Comparison of ENCODE assay signal across 11 cellular contexts in the genomic region with DNA sequence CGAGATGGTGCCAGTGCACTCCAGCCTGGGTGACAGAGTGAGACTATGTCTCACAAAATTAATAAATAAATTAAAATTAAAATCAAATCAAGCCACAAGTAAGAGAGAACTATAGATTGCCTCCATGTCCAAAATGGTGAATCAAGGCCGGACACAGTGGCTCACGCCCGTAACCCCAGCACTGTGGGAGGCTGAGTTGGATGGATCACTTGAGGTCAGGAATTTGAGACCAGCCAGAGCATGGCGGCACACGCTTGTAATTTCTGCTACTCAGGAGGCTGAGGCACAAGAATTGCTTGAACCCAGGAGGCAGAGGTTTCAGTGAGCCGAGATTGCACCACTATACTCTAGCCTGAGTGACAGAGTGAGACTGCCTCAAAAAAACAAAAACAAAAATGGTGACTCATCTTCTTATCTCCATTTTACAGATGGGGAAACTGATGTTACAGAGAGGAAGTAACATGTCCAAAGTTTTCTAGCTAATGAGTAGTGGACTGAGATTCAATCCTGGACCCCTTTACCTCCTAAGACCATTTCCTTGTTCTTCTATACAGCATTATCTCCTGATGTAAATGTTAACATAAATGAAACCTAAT.
DNase-seq lines count a peak whose midpoint lies in the region; ATAC-seq and TF ChIP-seq lines count a peak whose summit lies in the region.
"Had no signal": no experiment of that assay in that cellular context is flagged by ENCODE, and none has a peak within 500 bp of the region (broad histone marks: within the 10 kb centered on the region; RNA-seq: fewer than 3 reads in every experiment).

No MANE protein-coding gene starts in this region.

- H3K4me3 Mint-ChIP-seq in stimulated activated naive CD8-positive, alpha-beta T cell treated with anti-CD3 and anti-CD28 coated beads, Interleukin-15, Interleukin-2, amounts not matched to agents 100 ng/mL and 50 ng/mL, for 24 hours, result no peak overlapping the region
- peak overlapping the region in 2 of 5 experiments; percentile 55 to 59 for H3K4me3 Mint-ChIP-seq in brain
- H3K4me3 Mint-ChIP-seq: T-cell had no signal

- H3K9me3 ChIP-seq in mesenchymal stem cell (ENCODE audit: control insufficient read depth, low read length) (no peaks in the 10 kb centered on the region), testis (no peaks in the 10 kb centered on the region)

- no peak overlapping the region for H2AK5ac ChIP-seq in mesenchymal stem cell (ENCODE audit: low read length, severe bottlenecking)

- H2BK15ac ChIP-seq in mesenchymal stem cell (ENCODE audit: low read depth, poor library complexity, severe bottlenecking), result no peak overlapping the region

- H3K4me3 ChIP-seq in mesenchymal stem cell (ENCODE audit: insufficient read depth in 1 of 2, low read depth in 1 of 2, low read length in 2 of 2), result no peak overlapping the region
- no peak overlapping the region for H3K4me3 ChIP-seq in testis

- TF ChIP-seq CTCF in brain (conservative IDR thresholded peaks at IDR 0.05), result no peak
- no peak for TF ChIP-seq CTCF in testis (IDR thresholded peaks at IDR 0.05)
- TF ChIP-seq CTCF in GM20000 (IDR thresholded peaks at IDR 0.05; ENCODE audit: extremely low read depth, missing control alignments), result no peak

- 90% methylated on average over 6 of the region's 7 CpGs for WGBS in mesenchymal stem cell
- 95 to 98% methylated on average over 7 of the region's 7 CpGs for WGBS in testis, 2 donors

- no peak overlapping the region for H3K4ac ChIP-seq in mesenchymal stem cell (ENCODE audit: low read depth in 1 of 2, low read length in 2 of 2)

- H3K18ac ChIP-seq in mesenchymal stem cell (ENCODE audit: low read depth in 1 of 2, low read length in 2 of 2), result peak overlapping the region in 1 of 2 experiments; percentile 31

- H3K4me1 ChIP-seq in mesenchymal stem cell (ENCODE audit: control insufficient read depth, insufficient read depth, low read depth, low read length), result peaks cover 5% of the 10 kb centered on the region
- peaks cover 6% of the 10 kb centered on the region for H3K4me1 ChIP-seq in testis

- H3K4me2 ChIP-seq in mesenchymal stem cell (ENCODE audit: low read length, poor library complexity, severe bottlenecking), result no peak overlapping the region

- H2BK120ac ChIP-seq in mesenchymal stem cell (ENCODE audit: low read depth, low read length), result no peak overlapping the region

- H3K36me3 ChIP-seq in mesenchymal stem cell (ENCODE audit: control insufficient read depth in 1 of 2, insufficient read depth in 2 of 2, low read depth in 1 of 2, low read length in 2 of 2) (no peaks in the 10 kb centered on the region), testis (ENCODE audit: low read depth, missing control alignments) (no peaks in the 10 kb centered on the region)

- peak overlapping the region in 1 of 2 experiments; percentile 57 for H3K23ac ChIP-seq in mesenchymal stem cell (ENCODE audit: low read length in 2 of 2)

- H3K14ac ChIP-seq in mesenchymal stem cell (ENCODE audit: low read length in 2 of 2), result no peak overlapping the region

- H4K91ac ChIP-seq in mesenchymal stem cell (ENCODE audit: low read length), result peak overlapping the region; percentile 9

- TF ChIP-seq POLR2A in testis (IDR thresholded peaks at IDR 0.05), result no peak

- intact Hi-C loops in testis (cut with DNase I; ENCODE audit: low total_unique reads), result no loop called here

- no peak overlapping the region for H2BK5ac ChIP-seq in mesenchymal stem cell (ENCODE audit: low read depth, low read length, poor library complexity, severe bottlenecking)

- H3K9me3 Mint-ChIP-seq in stimulated activated naive CD8-positive, alpha-beta T cell treated with anti-CD3 and anti-CD28 coated beads, Interleukin-15, Interleukin-2, amounts not matched to agents 100 ng/mL and 50 ng/mL, for 24 hours, result no peaks in the 10 kb centered on the region
- no peaks in the 10 kb centered on the region for H3K9me3 Mint-ChIP-seq in brain
- H3K9me3 Mint-ChIP-seq: T-cell had no signal

- H3K79me1 ChIP-seq in mesenchymal stem cell (replicated peaks; ENCODE audit: low read length, poor library complexity, severe bottlenecking), result no peaks in the 10 kb centered on the region

- H3K27me3 Mint-ChIP-seq in stimulated activated naive CD8-positive, alpha-beta T cell treated with anti-CD3 and anti-CD28 coated beads, Interleukin-15, Interleukin-2, amounts not matched to agents 100 ng/mL and 50 ng/mL, for 24 hours, result no peaks in the 10 kb centered on the region
- H3K27me3 Mint-ChIP-seq in brain, result peaks cover 4% of the 10 kb centered on the region
- H3K27me3 Mint-ChIP-seq: T-cell had no signal

- DNase-seq in stimulated activated naive CD8-positive, alpha-beta T cell treated with anti-CD3 and anti-CD28 coated beads, Interleukin-15, Interleukin-2, amounts not matched to agents 100 U/mL and 50 U/mL, for 24 hours, result no peak
- DNase-seq in mesenchymal stem cell (peak; percentile 22), NOMO-1 treated with dmso at 0.1 percent for 144 hours (lab: John Stamatoyannopoulos, UW; ENCODE audit: unreplicated experiment) (no peak), testis (no peak), GM20000 (ENCODE audit: low spot score) (no peak)
- DNase-seq: NCI-H226; stimulated activated CD4-positive, alpha-beta T cell treated with anti-CD3 and anti-CD28 coated beads, Interleukin-4, amount 100 ng/mL, for 24 hours had no signal

- H4K8ac ChIP-seq in mesenchymal stem cell (ENCODE audit: low read length), result peak overlapping the region; percentile 8

- H3K27ac ChIP-seq in mesenchymal stem cell (ENCODE audit: low read length, poor library complexity, severe bottlenecking), result peak overlapping the region; percentile 90
- no peak overlapping the region for H3K27ac ChIP-seq in testis

- H3K27me3 ChIP-seq in mesenchymal stem cell (ENCODE audit: control insufficient read depth in 1 of 2, insufficient read depth in 1 of 2, low read length in 2 of 2), result no peaks in the 10 kb centered on the region
- H3K27me3 ChIP-seq in testis, result no peaks in the 10 kb centered on the region

- peak overlapping the region; percentile 46 for H3K27ac Mint-ChIP-seq in stimulated activated naive CD8-positive, alpha-beta T cell treated with anti-CD3 and anti-CD28 coated beads, Interleukin-15, Interleukin-2, amounts not matched to agents 100 ng/mL and 50 ng/mL, for 24 hours
- H3K27ac Mint-ChIP-seq in brain, result peak overlapping the region in 3 of 5 experiments; percentile 88 to 92 (median 90)

- H2AFZ ChIP-seq in mesenchymal stem cell (ENCODE audit: low read depth, low read length), result no peak overlapping the region

- ATAC-seq in stimulated activated naive CD8-positive, alpha-beta T cell treated with anti-CD3 and anti-CD28 coated beads, Interleukin-15, Interleukin-2, amounts not matched to agents 100 U/mL and 50 U/mL, for 24 hours, result no peak
- no peak for ATAC-seq in GM19324 (IDR thresholded peaks at IDR 0.05; ENCODE audit: low FRiP score, unreplicated experiment)

- H3K9ac ChIP-seq in mesenchymal stem cell (ENCODE audit: low read length), result peak overlapping the region; percentile 80

- peak overlapping the region in 1 of 2 experiments; percentile 59 for H2BK12ac ChIP-seq in mesenchymal stem cell (ENCODE audit: low read length in 2 of 2)

- H3K4me1 Mint-ChIP-seq in stimulated activated naive CD8-positive, alpha-beta T cell treated with anti-CD3 and anti-CD28 coated beads, Interleukin-15, Interleukin-2, amounts not matched to agents 100 ng/mL and 50 ng/mL, for 24 hours (ENCODE audit: low read depth), result peaks cover 15% of the 10 kb centered on the region
- H3K4me1 Mint-ChIP-seq in brain, result peaks cover 38% of the 10 kb centered on the region

- H3K36me3 Mint-ChIP-seq in stimulated activated naive CD8-positive, alpha-beta T cell treated with anti-CD3 and anti-CD28 coated beads, Interleukin-15, Interleukin-2, amounts not matched to agents 100 ng/mL and 50 ng/mL, for 24 hours (ENCODE audit: low read depth), result no peaks in the 10 kb centered on the region
- H3K36me3 Mint-ChIP-seq in brain, result no peaks in the 10 kb centered on the region
- H3K36me3 Mint-ChIP-seq: T-cell had no signal
